ENCODE assay signal across 2 cellular contexts in the genomic region with DNA sequence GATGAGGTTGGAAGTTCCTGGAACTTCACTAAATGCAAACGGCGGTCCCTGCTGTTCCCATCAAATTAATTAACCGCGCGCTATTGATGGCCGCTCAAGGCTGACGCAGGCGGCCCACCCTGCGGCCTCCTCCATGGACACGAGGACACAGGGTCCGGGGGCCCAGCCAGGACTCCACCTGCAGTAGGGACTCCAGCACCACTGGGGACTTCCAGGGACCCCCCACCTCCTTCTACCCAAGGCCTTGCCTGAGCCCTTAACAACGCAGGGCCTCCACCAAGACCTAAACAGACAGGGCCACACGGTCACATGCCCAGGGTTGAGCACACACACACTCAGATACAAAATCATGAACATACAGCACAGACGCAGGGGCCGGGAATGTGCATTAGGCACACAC.
A peak's percentile ranks its signal among the peaks of the same experiment; 100 is the strongest.
TF ChIP-seq lines count a peak whose summit lies in the region.

No MANE protein-coding gene starts in this region.

TF ChIP-seq in HepG2, 621 proteins besides CTCF, POLR2A, EP300 and RAD21:
- TF ChIP-seq, protein P1, sequence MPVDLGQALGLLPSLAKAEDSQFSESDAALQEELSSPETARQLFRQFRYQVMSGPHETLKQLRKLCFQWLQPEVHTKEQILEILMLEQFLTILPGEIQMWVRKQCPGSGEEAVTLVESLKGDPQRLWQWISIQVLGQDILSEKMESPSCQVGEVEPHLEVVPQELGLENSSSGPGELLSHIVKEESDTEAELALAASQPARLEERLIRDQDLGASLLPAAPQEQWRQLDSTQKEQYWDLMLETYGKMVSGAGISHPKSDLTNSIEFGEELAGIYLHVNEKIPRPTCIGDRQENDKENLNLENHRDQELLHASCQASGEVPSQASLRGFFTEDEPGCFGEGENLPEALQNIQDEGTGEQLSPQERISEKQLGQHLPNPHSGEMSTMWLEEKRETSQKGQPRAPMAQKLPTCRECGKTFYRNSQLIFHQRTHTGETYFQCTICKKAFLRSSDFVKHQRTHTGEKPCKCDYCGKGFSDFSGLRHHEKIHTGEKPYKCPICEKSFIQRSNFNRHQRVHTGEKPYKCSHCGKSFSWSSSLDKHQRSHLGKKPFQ (CRISPR knock-in tag; IDR thresholded peaks at IDR 0.05; ENCODE audit: insufficient replicate concordance) = no peak
- peak; percentile 15 for TF ChIP-seq AGO1 (IDR thresholded peaks at IDR 0.05; ENCODE audit: low read depth, low read length, poor library complexity, severe bottlenecking)
TF ChIP-seq in HepG2: peak in this region for 1.

TF ChIP-seq in GM12878, 131 proteins besides CTCF, POLR2A, EP300 and RAD21:
- TF ChIP-seq HDGF (IDR thresholded peaks at IDR 0.05) = no peak
- TF ChIP-seq, protein P2, sequence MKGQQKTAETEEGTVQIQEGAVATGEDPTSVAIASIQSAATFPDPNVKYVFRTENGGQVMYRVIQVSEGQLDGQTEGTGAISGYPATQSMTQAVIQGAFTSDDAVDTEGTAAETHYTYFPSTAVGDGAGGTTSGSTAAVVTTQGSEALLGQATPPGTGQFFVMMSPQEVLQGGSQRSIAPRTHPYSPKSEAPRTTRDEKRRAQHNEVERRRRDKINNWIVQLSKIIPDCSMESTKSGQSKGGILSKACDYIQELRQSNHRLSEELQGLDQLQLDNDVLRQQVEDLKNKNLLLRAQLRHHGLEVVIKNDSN (IDR thresholded peaks at IDR 0.05; ENCODE audit: borderline replicate concordance, extremely low read length, insufficient read depth, low read depth, low read length) = peak; percentile 7
